Comparison of ENCODE assay signal across 21 cellular contexts in genomic region chr1:232344791-232345399, GRCh38.
"Had no signal": no experiment of that assay in that cellular context is flagged by ENCODE, and none has a peak within 500 bp of the region (broad histone marks: within the 10 kb centered on the region; RNA-seq: fewer than 3 reads in every experiment).

No MANE protein-coding gene starts in this region.

- H3K4me3 ChIP-seq: heart right ventricle, neural progenitor cell, prostate gland, right atrium auricular region, tibial nerve had no signal

- H3K27ac ChIP-seq: heart right ventricle, neural progenitor cell, prostate gland, right atrium auricular region, tibial nerve had no signal

- H3K4me1 ChIP-seq: heart right ventricle, neural progenitor cell, prostate gland, right atrium auricular region, tibial nerve had no signal

- FAIRE-seq: endothelial cell of umbilical vein, islet of Langerhans had no signal

- H3K27me3 ChIP-seq: heart right ventricle, neural progenitor cell, right atrium auricular region, tibial nerve had no signal

- ATAC-seq: activated CD8-positive, alpha-beta memory T cell treated with anti-CD3 and anti-CD28 coated beads, Interleukin-2, amount 10 ng/mL, durations not matched to agents 7 days and 5 days; activated T-helper 17 cell treated with anti-CD3 and anti-CD28 coated beads, Interleukin-2, amount 50 U/mL, for 72 hours; heart right ventricle; left cardiac atrium; naive thymus-derived CD4-positive, alpha-beta T cell; stimulated activated naive CD8-positive, alpha-beta T cell treated with anti-CD3 and anti-CD28 coated beads, Interleukin-15, Interleukin-2, amounts not matched to agents 100 U/mL and 50 U/mL, for 24 hours; WTC11 had no signal

- DNase-seq: activated CD4-positive, alpha-beta memory T cell treated with anti-CD3 and anti-CD28 coated beads for 36 hours; activated CD4-positive, alpha-beta T cell treated with anti-CD3 and anti-CD28 coated beads for 4 hours; activated CD8-positive, alpha-beta memory T cell treated with anti-CD3 and anti-CD28 coated beads, Interleukin-2, amount 10 ng/mL, durations not matched to agents 7 days and 5 days; activated naive CD4-positive, alpha-beta T cell treated with Interleukin-2 at 50 U/mL for 16 hours; activated naive CD8-positive, alpha-beta T cell treated with anti-CD3 and anti-CD28 coated beads, Interleukin-2, amount 10 ng/mL, durations not matched to agents 7 days and 5 days; activated T-cell treated with anti-CD3 and anti-CD28 coated beads, Interleukin-2, amount 50 U/mL, for 1 hour; effector CD8-positive, alpha-beta T cell; heart right ventricle; left cardiac atrium; mesendoderm; naive thymus-derived CD4-positive, alpha-beta T cell; stimulated activated CD4-positive, alpha-beta T cell treated with anti-CD3 and anti-CD28 coated beads, Interleukin-2, amount 100 ng/mL, for 24 hours; stimulated activated naive CD8-positive, alpha-beta T cell treated with anti-CD3 and anti-CD28 coated beads, Interleukin-15, Interleukin-2, amounts not matched to agents 100 U/mL and 50 U/mL, for 24 hours had no signal

- H3K9me3 ChIP-seq: prostate gland, right atrium auricular region had no signal

- H3K36me3 ChIP-seq: heart right ventricle, neural progenitor cell, prostate gland, right atrium auricular region, tibial nerve had no signal
